In the genomic region with DNA sequence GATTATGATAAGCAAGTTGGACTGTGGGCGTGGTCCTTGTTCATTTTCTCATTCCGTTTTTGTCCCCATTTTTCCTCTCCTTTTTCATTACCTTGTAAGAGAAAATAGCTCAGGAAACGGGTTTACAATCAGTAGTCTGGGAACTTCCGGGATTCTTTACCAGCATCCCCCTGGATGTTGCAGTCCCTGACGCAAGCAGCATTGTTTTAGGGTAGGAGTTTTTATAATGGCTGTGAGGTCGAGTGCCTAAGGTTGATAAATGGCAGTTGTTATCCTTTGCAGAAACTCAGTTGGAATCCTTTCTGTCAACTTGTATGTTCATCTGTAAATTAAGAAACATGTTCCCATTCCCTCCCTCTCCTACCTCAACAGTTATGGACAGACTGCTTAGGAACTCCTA, we compare ENCODE assay signal across 16 cellular contexts.
DNase-seq lines count a peak whose midpoint lies in the region; ATAC-seq and TF ChIP-seq lines count a peak whose summit lies in the region.
"Had no signal": no experiment of that assay in that cellular context is flagged by ENCODE, and none has a peak within 500 bp of the region (broad histone marks: within the 10 kb centered on the region; RNA-seq: fewer than 3 reads in every experiment).

No MANE protein-coding gene starts in this region.

- H3K4me3 Mint-ChIP-seq in neural progenitor cell = no peak overlapping the region
- H3K4me3 Mint-ChIP-seq: activated CD8-positive, alpha-beta T cell treated with anti-CD3 and anti-CD28 coated beads, Interleukin-2, amount 10 ng/mL, durations not matched to agents 7 days and 5 days; T-helper 1 cell treated with Interleukin-12 subunit alpha and Interleukin-12 subunit beta and Interleukin-4 antibody, amounts not matched to agents 30 μg/mL and 1 μg/mL, for 36 hours had no signal

- TF ChIP-seq CTCF in HEK293 (tag by site-specific recombination; IDR thresholded peaks at IDR 0.05) = no peak
- no peak for TF ChIP-seq CTCF in Panc1 (IDR thresholded peaks at IDR 0.05)
- no peak for TF ChIP-seq CTCF in fibroblast of villous mesenchyme (IDR thresholded peaks at IDR 0.05; ENCODE audit: insufficient read depth, low read depth, low read length)
- TF ChIP-seq CTCF in neural progenitor cell (IDR thresholded peaks at IDR 0.05) = no peak
- no peak for TF ChIP-seq CTCF in transverse colon (IDR thresholded peaks at IDR 0.05)

- no peaks in the 10 kb centered on the region for H3K36me3 Mint-ChIP-seq in neural progenitor cell

- H3K36me3 ChIP-seq in HEK293 (ENCODE audit: control insufficient read depth in 2 of 2, insufficient read depth in 1 of 2, low read length in 2 of 2) = no peaks in the 10 kb centered on the region
- H3K36me3 ChIP-seq in Panc1 (ENCODE audit: control insufficient read depth, insufficient read depth, low read length) = no peaks in the 10 kb centered on the region
- H3K36me3 ChIP-seq in neural progenitor cell = no peaks in the 10 kb centered on the region
- H3K36me3 ChIP-seq in transverse colon = peaks cover 0 to 4% (median 0%) of the 10 kb centered on the region in 4 donors
- H3K36me3 ChIP-seq: adrenal gland, breast epithelium, neutrophil had no signal

- no peak overlapping the region for H3K4me3 ChIP-seq in HEK293 (ENCODE audit: low read depth, low read length)
- H3K4me3 ChIP-seq in Panc1 (ENCODE audit: low read depth in 2 of 2, low read length in 2 of 2) = no peak overlapping the region
- no peak overlapping the region for H3K4me3 ChIP-seq in fibroblast of villous mesenchyme (ENCODE audit: low read depth, low read length)
- peak overlapping the region; percentile 0 for H3K4me3 ChIP-seq in neural progenitor cell
- no peak overlapping the region for H3K4me3 ChIP-seq in transverse colon
- H3K4me3 ChIP-seq: adrenal gland, breast epithelium, K562 had no signal

- DNase-seq in Panc1 (ENCODE audit: low read depth, low spot score) (no peak), fibroblast of villous mesenchyme (ENCODE audit: low read depth) (peak; percentile 61), neural progenitor cell (ENCODE audit: low spot score) (peak; percentile 23), activated gamma-delta T cell (lab: John Stamatoyannopoulos, UW) (no peak), NCI-H526 treated with DMSO at 0.1 percent for 48 hours (lab: John Stamatoyannopoulos, UW) (no peak), transverse colon (no peak)
- DNase-seq: activated CD8-positive, alpha-beta T cell treated with anti-CD3 and anti-CD28 coated beads, Interleukin-2, amount 10 ng/mL, durations not matched to agents 7 days and 5 days; activated gamma-delta T cell treated with Interleukin-2 at 50 U/mL for 16 hours had no signal

- 60 to 64% methylated on average over 6 of the region's 6 CpGs for WGBS in transverse colon (ENCODE audit: low coverage in 1 of 2), 2 donors

- CTCF ChIA-PET in HEK293 (lab: Yijun Ruan, JAX) = interaction anchor here (0.7 to 1.9 kb wide), 2 partner anchors 70 to 104 kb away, joined by 4 read pairs; no protein-coding TSS in a partner anchor
- CTCF ChIA-PET in Panc1 (lab: Charles Lee) = no interaction called here

- BruUV-seq in Panc1 (replicated peaks; lab: Mats Ljungman, UMichigan) = no TSS peak

- peaks cover 23% of the 10 kb centered on the region for H3K4me1 Mint-ChIP-seq in neural progenitor cell

- H3K9ac ChIP-seq in neural progenitor cell = no peak overlapping the region

- H3K4me1 ChIP-seq in HEK293 (ENCODE audit: control insufficient read depth, insufficient read depth, low read length) = peaks cover 12% of the 10 kb centered on the region; the same call in 1 of the 2 replicates
- peaks cover 65% of the 10 kb centered on the region for H3K4me1 ChIP-seq in Panc1 (ENCODE audit: control insufficient read depth, insufficient read depth, low read length)
- H3K4me1 ChIP-seq in neural progenitor cell = peaks cover 17% of the 10 kb centered on the region
- peaks cover 0 to 23% (median 17%) of the 10 kb centered on the region in 4 donors for H3K4me1 ChIP-seq in transverse colon

- no peak for TF ChIP-seq EP300 in transverse colon (IDR thresholded peaks at IDR 0.05; ENCODE audit: low read depth)

- no peak for ATAC-seq in Panc1
- no peak for ATAC-seq in GM18858 (IDR thresholded peaks at IDR 0.05; ENCODE audit: unreplicated experiment)
- ATAC-seq: activated CD8-positive, alpha-beta T cell treated with anti-CD3 and anti-CD28 coated beads, Interleukin-2, amount 10 ng/mL, durations not matched to agents 7 days and 5 days; K562 had no signal

- H3K9me3 Mint-ChIP-seq in neural progenitor cell = no peaks in the 10 kb centered on the region
- H3K9me3 Mint-ChIP-seq: T-helper 1 cell treated with Interleukin-12 subunit alpha and Interleukin-12 subunit beta and Interleukin-4 antibody, amounts not matched to agents 30 μg/mL and 1 μg/mL, for 36 hours had no signal

- POLR2A ChIA-PET in HEK293 (lab: Yijun Ruan, JAX) (interaction anchor here (0.6 to 1.3 kb wide), 2 partner anchors 20 to 69 kb away, joined by 5 to 8 read pairs; partner anchors contain the start of gene ARHGEF12), Panc1 (lab: Charles Lee) (interaction anchor here (0.6 kb wide), 1 partner anchor 56 kb away, joined by 11 read pairs; no protein-coding TSS in a partner anchor)

- H3K27me3 Mint-ChIP-seq in neural progenitor cell (ENCODE audit: insufficient read depth, low read depth) = no peaks in the 10 kb centered on the region

- no peaks in the 10 kb centered on the region for H3K9me3 ChIP-seq in HEK293 (ENCODE audit: control insufficient read depth, insufficient read depth, low read depth, low read length)
- H3K9me3 ChIP-seq in Panc1 (ENCODE audit: control insufficient read depth, insufficient read depth, low read depth, low read length) = no peaks in the 10 kb centered on the region
- H3K9me3 ChIP-seq in neural progenitor cell (ENCODE audit: low read depth) = no peaks in the 10 kb centered on the region
- no peaks in the 10 kb centered on the region for H3K9me3 ChIP-seq in transverse colon
- H3K9me3 ChIP-seq: adrenal gland, breast epithelium, neutrophil had no signal

- no peaks in the 10 kb centered on the region for H3F3A ChIP-seq in neural progenitor cell (ENCODE audit: low read depth)

- H3K27ac Mint-ChIP-seq in neural progenitor cell = no peak overlapping the region
- H3K27ac Mint-ChIP-seq: activated CD8-positive, alpha-beta T cell treated with anti-CD3 and anti-CD28 coated beads, Interleukin-2, amount 10 ng/mL, durations not matched to agents 7 days and 5 days; T-helper 1 cell treated with Interleukin-12 subunit alpha and Interleukin-12 subunit beta and Interleukin-4 antibody, amounts not matched to agents 30 μg/mL and 1 μg/mL, for 36 hours had no signal

- no peak for TF ChIP-seq POLR2A in transverse colon (IDR thresholded peaks at IDR 0.05)

- no peaks in the 10 kb centered on the region for H4K20me1 ChIP-seq in neural progenitor cell (ENCODE audit: low read depth)

- H3K27me3 ChIP-seq in Panc1 (ENCODE audit: control insufficient read depth, insufficient read depth, low read length) (no peaks in the 10 kb centered on the region), neural progenitor cell (no peaks in the 10 kb centered on the region), transverse colon (no peaks in the 10 kb centered on the region)
- H3K27me3 ChIP-seq: adrenal gland, breast epithelium had no signal

- H3K27ac ChIP-seq in HEK293 (ENCODE audit: extremely low read depth, low read depth, low read length) (no peak overlapping the region), Panc1 (ENCODE audit: low read length) (peak overlapping the region; percentile 99), neural progenitor cell (peak overlapping the region; percentile 25), transverse colon (no peak overlapping the region)
- H3K27ac ChIP-seq: adrenal gland, breast epithelium, C4-2B, neutrophil had no signal

- intact Hi-C loops in Panc1 (cut with micrococcal nuclease; ENCODE audit: unreplicated experiment) (no loop called here), transverse colon (cut with DNase I; ENCODE audit: low total_unique reads) (no loop called here)

- in situ Hi-C loops in Panc1 (cut with HindIII; ENCODE audit: low pct_unique_long_range_greater_than_20kb, low sequenced_read_pairs) (no loop called here), transverse colon (cut with MboI; ENCODE audit: low pct_ligation_motif_present in 1 of 4, low pct_unique_long_range_greater_than_20kb in 1 of 4, low sequenced_read_pairs in 3 of 4) (no loop called here)

- peaks cover 62% of the 10 kb centered on the region for H3K79me2 ChIP-seq in neural progenitor cell (ENCODE audit: low read depth)

- H3K4me2 ChIP-seq in neural progenitor cell = peak overlapping the region; percentile 32

- peak overlapping the region; percentile 7 for H2AFZ ChIP-seq in neural progenitor cell (replicated peaks)

TF ChIP-seq in HEK293, 187 proteins besides CTCF, POLR2A, EP300 and RAD21:
- peak; percentile 61; the same call in 1 of the 2 replicates for TF ChIP-seq MZF1 (tag by site-specific recombination; IDR thresholded peaks at IDR 0.05; ENCODE audit: borderline replicate concordance)
- peak; percentile 52; the same call in 1 of the 2 replicates for TF ChIP-seq OSR2 (tag by site-specific recombination; IDR thresholded peaks at IDR 0.05)
- peak; percentile 47; the same call in 1 of the 2 replicates for TF ChIP-seq ZNF629 (tag by site-specific recombination; IDR thresholded peaks at IDR 0.05)
- TF ChIP-seq ZNF837 (tag by site-specific recombination; IDR thresholded peaks at IDR 0.05) = no peak
- TF ChIP-seq SCRT1 (tag by site-specific recombination; IDR thresholded peaks at IDR 0.05; ENCODE audit: borderline replicate concordance) = no peak
- peak; percentile 69 for TF ChIP-seq PRDM6 (tag by site-specific recombination; IDR thresholded peaks at IDR 0.05)
TF ChIP-seq in HEK293: peak in this region for 4.

Comparison
In these comparisons a context has a peak if more than half of its experiments do, and no peak if none do; other contexts are left out.
1. H3K27ac ChIP-seq: peak in Panc1 (single experiment) and neural progenitor cell (single experiment); none in HEK293 (single experiment) and transverse colon (0 of 4).
2. DNase-seq: peak in fibroblast of villous mesenchyme (single experiment) and neural progenitor cell (single experiment); none in Panc1 (single experiment), activated gamma-delta T cell (single experiment), NCI-H526 treated with DMSO at 0.1 percent for 48 hours (single experiment) and transverse colon (single experiment).